In genomic region chr11:69975822-69976221, GRCh38 we compare ENCODE assay signal across 31 cellular contexts.
"Had no signal": no experiment of that assay in that cellular context is flagged by ENCODE, and none has a peak within 500 bp of the region (broad histone marks: within the 10 kb centered on the region; RNA-seq: fewer than 3 reads in every experiment).

No MANE protein-coding gene starts in this region.

- H3K36me3 ChIP-seq: heart right ventricle, lower lobe of right lung, neural progenitor cell, ovary, prostate gland, suprapubic skin, thoracic aorta, tibial artery, uterus had no signal

- H3K27ac Mint-ChIP-seq: mesothelial cell of epicardium; natural killer cell; nephron progenitor cell; neural progenitor cell; stimulated activated naive CD8-positive, alpha-beta T cell treated with anti-CD3 and anti-CD28 coated beads, Interleukin-15, Interleukin-2, amounts not matched to agents 100 ng/mL and 50 ng/mL, for 24 hours; type B pancreatic cell had no signal

- H3K9ac ChIP-seq: neural progenitor cell had no signal

- H3K79me2 ChIP-seq: hepatocyte had no signal

- H3K4me1 ChIP-seq: lower lobe of right lung, prostate gland, suprapubic skin, uterus had no signal

- ATAC-seq: heart right ventricle, left cardiac atrium, left lobe of liver, lower lobe of right lung, natural killer cell, right cardiac atrium, sciatic nerve had no signal

- H3K27ac ChIP-seq: heart right ventricle, hepatocyte, lower lobe of right lung, neural progenitor cell, ovary, prostate gland, skin epidermis, suprapubic skin, thoracic aorta, tibial artery, uterus had no signal

- H3K4me3 ChIP-seq: heart right ventricle, hepatocyte, lower lobe of right lung, neural progenitor cell, ovary, prostate gland, skin epidermis, suprapubic skin, thoracic aorta, tibial artery, uterus had no signal

- H3K4me3 Mint-ChIP-seq: mesothelial cell of epicardium; naive B cell; natural killer cell; nephron progenitor cell; neural progenitor cell; stimulated activated naive CD8-positive, alpha-beta T cell treated with anti-CD3 and anti-CD28 coated beads, Interleukin-15, Interleukin-2, amounts not matched to agents 100 ng/mL and 50 ng/mL, for 24 hours; type B pancreatic cell had no signal

- H3K4me2 ChIP-seq: hepatocyte, neural progenitor cell had no signal

- H2AFZ ChIP-seq: hepatocyte, neural progenitor cell had no signal

- H3K4me1 Mint-ChIP-seq: natural killer cell had no signal

- H3K27me3 ChIP-seq: hepatocyte, neural progenitor cell, ovary, tibial artery, uterus had no signal

- H3K9me3 Mint-ChIP-seq: mesothelial cell of epicardium; natural killer cell; nephron progenitor cell; neural progenitor cell; stimulated activated naive CD8-positive, alpha-beta T cell treated with anti-CD3 and anti-CD28 coated beads, Interleukin-15, Interleukin-2, amounts not matched to agents 100 ng/mL and 50 ng/mL, for 24 hours; type B pancreatic cell had no signal

- H3K9me3 ChIP-seq: heart right ventricle, lower lobe of right lung, ovary, prostate gland, suprapubic skin, thoracic aorta, tibial artery, uterus had no signal

- DNase-seq: heart right ventricle; islet precursor cell; kidney glomerular epithelial cell; left cardiac atrium; lower lobe of right lung; mammary epithelial cell; mesendoderm; naive B cell; natural killer cell; nephron progenitor cell; ovary; retina; right cardiac atrium; stimulated activated CD4-positive, alpha-beta T cell treated with anti-CD3 and anti-CD28 coated beads, Interleukin-12 subunit alpha, Interleukin-12 subunit beta, amount 100 ng/mL, for 4 hours; stimulated activated CD4-positive, alpha-beta T cell treated with anti-CD3 and anti-CD28 coated beads, Interleukin-15, amount 100 ng/mL, for 24 hours; stimulated activated CD4-positive, alpha-beta T cell treated with anti-CD3 and anti-CD28 coated beads, Interleukin-2, amount 100 ng/mL, for 24 hours; stimulated activated CD4-positive, alpha-beta T cell treated with anti-CD3 and anti-CD28 coated beads, Interleukin-4, amount 100 ng/mL, for 1 hour; stimulated activated naive CD4-positive, alpha-beta T cell; tibial artery; uterus had no signal

- H3K36me3 Mint-ChIP-seq: mesothelial cell of epicardium, naive B cell, natural killer cell, neural progenitor cell, type B pancreatic cell had no signal
